ENCODE assay signal across 9 cellular contexts in genomic region chr10:61961278-61961677, GRCh38. TPM values are rescaled to one million over a fixed set of nuclear protein-coding genes. Genes with fewer than 3 reads are reported as not detected.
DNase-seq lines count a peak whose midpoint lies in the region; ATAC-seq and TF ChIP-seq lines count a peak whose summit lies in the region.
"Had no signal": no experiment of that assay in that cellular context is flagged by ENCODE, and none has a peak within 500 bp of the region (broad histone marks: within the 10 kb centered on the region; RNA-seq: fewer than 3 reads in every experiment).

No MANE protein-coding gene starts in this region.

- no peaks in the 10 kb centered on the region for H3K79me2 ChIP-seq in neural progenitor cell (ENCODE audit: low read depth)

- H3K4me2 ChIP-seq in neural progenitor cell = no peak overlapping the region

- H3K4me1 ChIP-seq in neural progenitor cell = no peaks in the 10 kb centered on the region

- H3K27me3 ChIP-seq in neural progenitor cell = no peaks in the 10 kb centered on the region
- H3K27me3 ChIP-seq: cardiac muscle cell had no signal

- no peaks in the 10 kb centered on the region for H3K9me3 ChIP-seq in neural progenitor cell (ENCODE audit: low read depth)

- H4K20me1 ChIP-seq in neural progenitor cell (ENCODE audit: low read depth) = no peaks in the 10 kb centered on the region

- no peaks in the 10 kb centered on the region for H3F3A ChIP-seq in neural progenitor cell (ENCODE audit: low read depth)

- H3K27ac ChIP-seq in neural progenitor cell = no peak overlapping the region
- H3K27ac ChIP-seq: cardiac muscle cell had no signal

- no peaks in the 10 kb centered on the region for H3K36me3 ChIP-seq in neural progenitor cell
- H3K36me3 ChIP-seq: cardiac muscle cell had no signal

- no peaks in the 10 kb centered on the region for H3K9me3 Mint-ChIP-seq in neural progenitor cell

- no peak for TF ChIP-seq CTCF in neural progenitor cell (IDR thresholded peaks at IDR 0.05)

- H3K36me3 Mint-ChIP-seq in neural progenitor cell = no peaks in the 10 kb centered on the region

- no peak overlapping the region for H3K4me3 Mint-ChIP-seq in neural progenitor cell

- no peak overlapping the region for H3K9ac ChIP-seq in neural progenitor cell

- no peak overlapping the region for H2AFZ ChIP-seq in neural progenitor cell (replicated peaks)

- H3K27me3 Mint-ChIP-seq in neural progenitor cell (ENCODE audit: insufficient read depth, low read depth) = no peaks in the 10 kb centered on the region

- peak; percentile 8 for DNase-seq in effector CD4-positive, alpha-beta T cell
- DNase-seq in RKO (ENCODE audit: low spot score) (no peak), HUDEP-2 (lab: John Stamatoyannopoulos, UW; ENCODE audit: unreplicated experiment in 76 of 76) (no peak), neural progenitor cell (ENCODE audit: low spot score) (no peak), NCI-H2171 (lab: John Stamatoyannopoulos, UW) (no peak)

- H3K27ac Mint-ChIP-seq in neural progenitor cell = no peak overlapping the region

- H3K4me3 ChIP-seq in neural progenitor cell = no peak overlapping the region
- H3K4me3 ChIP-seq: cardiac muscle cell had no signal

- no peaks in the 10 kb centered on the region for H3K4me1 Mint-ChIP-seq in neural progenitor cell

- ATAC-seq in GM18519 (IDR thresholded peaks at IDR 0.05; ENCODE audit: low FRiP score, unreplicated experiment) (peak; percentile 49), GM21717 (IDR thresholded peaks at IDR 0.05; ENCODE audit: unreplicated experiment) (peak; percentile 52), HG03571 (IDR thresholded peaks at IDR 0.05; ENCODE audit: unreplicated experiment) (peak; percentile 49)

RNA-seq across cellular contexts. Expression of gene ARID5B, which starts 59.8 kb away (rescaled TPM):
- 1.5 and 1.8 TPM in 2 replicates for total RNA-seq in neural progenitor cell (ENCODE audit: low replicate concordance)
